Comparison of ENCODE assay signal across 2 cellular contexts in the genomic region with DNA sequence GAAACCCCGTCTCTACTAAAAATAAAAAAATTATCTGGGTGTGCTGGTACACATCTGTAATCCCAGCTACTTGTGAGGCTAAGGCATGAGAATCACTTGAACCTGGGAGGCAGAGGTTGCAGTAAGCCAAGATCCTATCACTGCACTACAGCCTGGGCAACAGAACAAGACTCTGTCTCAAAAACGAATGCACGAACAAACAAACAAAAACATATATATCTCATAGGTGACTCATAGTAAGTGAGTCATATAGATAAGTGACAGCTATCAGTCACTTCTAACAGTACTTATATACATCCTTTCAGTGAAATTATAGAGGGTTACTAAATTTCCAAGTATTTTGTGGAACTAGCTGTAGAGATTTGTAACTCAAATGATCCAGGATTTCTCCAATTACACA.
A peak's percentile ranks its signal among the peaks of the same experiment; 100 is the strongest.
TF ChIP-seq lines count a peak whose summit lies in the region.

No MANE protein-coding gene starts in this region.

TF ChIP-seq in A549, 52 proteins besides CTCF, POLR2A, EP300 and RAD21 (continued from another document):
- TF ChIP-seq FOSL2 (IDR thresholded peaks at IDR 0.05), result no peak
- peak; percentile 73 for TF ChIP-seq FOSL2 (CRISPR knock-in tag; IDR thresholded peaks at IDR 0.05)
- TF ChIP-seq NR3C1 (IDR thresholded peaks at IDR 0.05), result no peak

TF ChIP-seq in K562, 482 proteins besides CTCF, POLR2A, EP300 and RAD21:
- TF ChIP-seq FOSL1 (tag; conservative IDR thresholded peaks at IDR 0.05) (0 out of 2 replicates have a peak, but pooled peaks have one; percentile 14), ZBTB17 (CRISPR knock-in tag; IDR thresholded peaks at IDR 0.05) (no peak), NFRKB (IDR thresholded peaks at IDR 0.05; ENCODE audit: low read depth) (no peak), ZNF174 (CRISPR knock-in tag; IDR thresholded peaks at IDR 0.05) (no peak), ELF2 (CRISPR knock-in tag; IDR thresholded peaks at IDR 0.05) (no peak)
- TF ChIP-seq, protein P1, sequence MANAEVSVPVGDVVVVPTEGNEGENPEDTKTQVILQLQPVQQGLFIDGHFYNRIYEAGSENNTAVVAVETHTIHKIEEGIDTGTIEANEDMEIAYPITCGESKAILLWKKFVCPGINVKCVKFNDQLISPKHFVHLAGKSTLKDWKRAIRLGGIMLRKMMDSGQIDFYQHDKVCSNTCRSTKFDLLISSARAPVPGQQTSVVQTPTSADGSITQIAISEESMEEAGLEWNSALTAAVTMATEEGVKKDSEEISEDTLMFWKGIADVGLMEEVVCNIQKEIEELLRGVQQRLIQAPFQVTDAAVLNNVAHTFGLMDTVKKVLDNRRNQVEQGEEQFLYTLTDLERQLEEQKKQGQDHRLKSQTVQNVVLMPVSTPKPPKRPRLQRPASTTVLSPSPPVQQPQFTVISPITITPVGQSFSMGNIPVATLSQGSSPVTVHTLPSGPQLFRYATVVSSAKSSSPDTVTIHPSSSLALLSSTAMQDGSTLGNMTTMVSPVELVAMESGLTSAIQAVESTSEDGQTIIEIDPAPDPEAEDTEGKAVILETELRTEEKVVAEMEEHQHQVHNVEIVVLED (CRISPR knock-in tag; IDR thresholded peaks at IDR 0.05), result no peak
